Comparison of ENCODE assay signal across 22 cellular contexts in genomic region chr17:4236456-4236855, GRCh38. TPM values are rescaled to one million over a fixed set of nuclear protein-coding genes. Genes with fewer than 3 reads are reported as not detected.
DNase-seq lines count a peak whose midpoint lies in the region; ATAC-seq and TF ChIP-seq lines count a peak whose summit lies in the region.
"Had no signal": no experiment of that assay in that cellular context is flagged by ENCODE, and none has a peak within 500 bp of the region (broad histone marks: within the 10 kb centered on the region; RNA-seq: fewer than 3 reads in every experiment).

No MANE protein-coding gene starts in this region.

- TF ChIP-seq RAD21 in SK-N-SH (IDR thresholded peaks at IDR 0.05; ENCODE audit: low read length), result no peak

- in situ Hi-C loops in brain microvascular endothelial cell (cut with HindIII; ENCODE audit: low pct_ligation_motif_present, low sequenced_read_pairs), result no loop called here

- no peak for TF ChIP-seq EP300 in SK-N-SH (IDR thresholded peaks at IDR 0.05; ENCODE audit: borderline replicate concordance in 1 of 2, low read depth in 1 of 2, low read length in 1 of 2)

- H3K9me3 ChIP-seq in SK-N-SH (no peaks in the 10 kb centered on the region), tibial artery (no peaks in the 10 kb centered on the region)
- H3K9me3 ChIP-seq: A549, BLaER1, upper lobe of right lung had no signal

- H3K4me3 ChIP-seq in SK-N-SH (ENCODE audit: low read depth in 2 of 2, low read length in 1 of 2) (no peak overlapping the region), brain microvascular endothelial cell (ENCODE audit: low read depth, low read length) (no peak overlapping the region), tibial artery (no peak overlapping the region)
- H3K4me3 ChIP-seq: A549, BLaER1, lung, neural progenitor cell, upper lobe of right lung had no signal

- peak; percentile 24 for DNase-seq in SK-N-SH
- DNase-seq in brain microvascular endothelial cell, result peak; percentile 45
- peak; percentile 25 to 51 for DNase-seq in lung microvascular endothelial cell (ENCODE audit: low read depth in 2 of 2)
- DNase-seq in tibial artery, result no peak
- DNase-seq in effector CD4-positive, alpha-beta T cell, result no peak
- no peak for DNase-seq in NCI-H82 treated with DMSO at 0.1 percent for 48 hours (lab: John Stamatoyannopoulos, UW; ENCODE audit: unreplicated experiment)
- DNase-seq in T1000 (lab: John Stamatoyannopoulos, UW), result no peak
- DNase-seq: activated CD4-positive, alpha-beta T cell treated with anti-CD3 and anti-CD28 coated beads, Interleukin-2, amount 10 ng/mL, durations not matched to agents 7 days and 5 days; activated naive CD8-positive, alpha-beta T cell treated with anti-CD3 and anti-CD28 coated beads, Interleukin-2, amount 10 ng/mL, durations not matched to agents 7 days and 5 days; DMS79 treated with DMSO at 0.1 percent for 48 hours; Karpas-422; MV-4-11; NCI-H1694; NCI-H69; upper lobe of right lung; WERI-Rb-1 had no signal

- no peak for TF ChIP-seq CTCF in SK-N-SH (IDR thresholded peaks at IDR 0.05)
- no peak for TF ChIP-seq CTCF in brain microvascular endothelial cell (IDR thresholded peaks at IDR 0.05; ENCODE audit: low read depth, low read length, missing control alignments)
- no peak for TF ChIP-seq CTCF in tibial artery (IDR thresholded peaks at IDR 0.05)

- H3K4me2 ChIP-seq in SK-N-SH, result peak overlapping the region; percentile 18; the same call in 1 of the 2 replicates
- H3K4me2 ChIP-seq: A549, BLaER1, neural progenitor cell had no signal

- CTCF ChIA-PET in SK-N-SH (lab: Yijun Ruan, JAX), result interaction anchor here (2.8 to 7.2 kb wide), 2 partner anchors 13 to 21 kb away, joined by 12 to 32 read pairs; no protein-coding TSS in a partner anchor

- no peak; the same call in 2 of the 3 replicates for ATAC-seq in SK-N-SH treated with all-trans-retinoic acid at 6 μM for 48 hours
- ATAC-seq: A549, esophagus mucosa, upper lobe of right lung had no signal

- peak overlapping the region in 1 of 2 experiments; percentile 98; a peak in 3 of 4 replicates for H3K27ac ChIP-seq in SK-N-SH (ENCODE audit: low read depth in 2 of 2, low read length in 1 of 2)
- H3K27ac ChIP-seq in brain microvascular endothelial cell, result peak overlapping the region; percentile 54
- peak overlapping the region; percentile 59 to 80 for H3K27ac ChIP-seq in tibial artery
- H3K27ac ChIP-seq: A549, BLaER1, neural progenitor cell, upper lobe of right lung, WERI-Rb-1 had no signal

- H3F3A ChIP-seq in SK-N-SH (replicated peaks; ENCODE audit: insufficient read depth), result peaks cover 31% of the 10 kb centered on the region

- no peak overlapping the region for H2AFZ ChIP-seq in SK-N-SH (ENCODE audit: low read depth)
- H2AFZ ChIP-seq: neural progenitor cell had no signal

- peaks cover 3 to 31% of the 10 kb centered on the region in 2 experiments; a peak in 3 of 4 replicates for H3K4me1 ChIP-seq in SK-N-SH (ENCODE audit: control insufficient read depth in 1 of 2, insufficient read depth in 2 of 2, low read depth in 1 of 2, low read length in 1 of 2)
- H3K4me1 ChIP-seq in tibial artery, result peaks cover 3 to 51% (median 39%) of the 10 kb centered on the region in 4 donors
- H3K4me1 ChIP-seq: BLaER1, neural progenitor cell had no signal

- peaks cover 5 to 34% of the 10 kb centered on the region in 2 experiments for H3K36me3 ChIP-seq in SK-N-SH (replicated peaks in 1 of 2; ENCODE audit: control insufficient read depth in 1 of 2, insufficient read depth in 2 of 2, low read length in 1 of 2)
- H3K36me3 ChIP-seq in brain microvascular endothelial cell (replicated peaks), result peaks cover 22% of the 10 kb centered on the region
- peaks cover 17 to 28% (median 25%) of the 10 kb centered on the region in 3 donors for H3K36me3 ChIP-seq in tibial artery
- H3K36me3 ChIP-seq: neural progenitor cell had no signal

- POLR2A ChIA-PET in SK-N-SH (lab: Yijun Ruan, JAX), result no interaction called here

- H3K27me3 ChIP-seq in SK-N-SH (ENCODE audit: insufficient read depth), result no peaks in the 10 kb centered on the region
- H3K27me3 ChIP-seq in brain microvascular endothelial cell (replicated peaks), result no peaks in the 10 kb centered on the region
- no peaks in the 10 kb centered on the region for H3K27me3 ChIP-seq in tibial artery
- H3K27me3 ChIP-seq: BLaER1, neural progenitor cell, upper lobe of right lung had no signal

- H3K9ac ChIP-seq in SK-N-SH, result no peak overlapping the region
- H3K9ac ChIP-seq: BLaER1, neural progenitor cell had no signal

- no peaks in the 10 kb centered on the region for H4K20me1 ChIP-seq in SK-N-SH (ENCODE audit: insufficient read depth)

- peaks cover 34% of the 10 kb centered on the region for H3K79me2 ChIP-seq in SK-N-SH (ENCODE audit: insufficient read depth)

- H3K9me2 ChIP-seq in SK-N-SH, result no peaks in the 10 kb centered on the region

- 24% methylated on average over 3 of the region's 3 CpGs for WGBS in SK-N-SH (ENCODE audit: low lambda C conversion rate)

- intact Hi-C loops in tibial artery (cut with DNase I; ENCODE audit: low total_unique reads), result no loop called here

TF ChIP-seq in SK-N-SH, 30 proteins besides CTCF, POLR2A, EP300 and RAD21:
- TF ChIP-seq NRF1 (IDR thresholded peaks at IDR 0.05; ENCODE audit: low read depth, low read length) (no peak), RFX5 (IDR thresholded peaks at IDR 0.05; ENCODE audit: low read length) (no peak), ELF1 (IDR thresholded peaks at IDR 0.05) (no peak), MAX (IDR thresholded peaks at IDR 0.05; ENCODE audit: low read depth) (peak; percentile 4; the same call in 1 of the 2 replicates), EZH2phosphoT487 (IDR thresholded peaks at IDR 0.05; ENCODE audit: borderline replicate concordance, low read depth) (no peak), YY1 (IDR thresholded peaks at IDR 0.05; ENCODE audit: low read depth) (no peak), NFIC (IDR thresholded peaks at IDR 0.05; ENCODE audit: borderline replicate concordance) (peak; percentile 47; the same call in 1 of the 2 replicates), CHD2 (IDR thresholded peaks at IDR 0.05; ENCODE audit: low read length, partially characterized antibody) (no peak), USF1 (IDR thresholded peaks at IDR 0.05; ENCODE audit: borderline replicate concordance, low read depth) (no peak), RXRA (IDR thresholded peaks at IDR 0.05; ENCODE audit: borderline replicate concordance, low read depth) (no peak), USF2 (IDR thresholded peaks at IDR 0.05; ENCODE audit: borderline replicate concordance, low read depth, low read length) (no peak)

TF ChIP-seq in SK-N-SH treated with all-trans-retinoic acid at 6 μM for 48 hours, 23 proteins besides CTCF, POLR2A, EP300 and RAD21:
- TF ChIP-seq ZNF565 (CRISPR knock-in tag; conservative IDR thresholded peaks at IDR 0.05; ENCODE audit: low read depth) (no peak), PATZ1 (CRISPR knock-in tag; IDR thresholded peaks at IDR 0.05; ENCODE audit: borderline replicate concordance) (no peak)

RNA-seq across cellular contexts. Expression of gene ANKFY1, which starts 27.3 kb away (rescaled TPM):
- 26.9 and 29.6 TPM in 2 replicates for polyA plus RNA-seq in SK-N-SH (2012; rRNA removed)
- 18.5 and 21.9 TPM in 2 replicates for polyA plus RNA-seq in SK-N-SH (2012; cell fraction: cytosol; rRNA removed)
- 79.0 and 89.8 TPM in 2 replicates for polyA plus RNA-seq in SK-N-SH (2012; cell fraction: nucleus; rRNA removed)
- 19.0 and 22.4 TPM in 2 replicates for total RNA-seq in lung microvascular endothelial cell

Comparison
In these comparisons a context has a peak if more than half of its experiments do, and no peak if none do; other contexts are left out.
1. DNase-seq: peak in SK-N-SH (single experiment), brain microvascular endothelial cell (single experiment) and lung microvascular endothelial cell (2 of 2); none in tibial artery (0 of 2), effector CD4-positive, alpha-beta T cell (single experiment), NCI-H82 treated with DMSO at 0.1 percent for 48 hours (single experiment) and T1000 (single experiment).